ENCODE assay signal across 1 cellular context in the genomic region with DNA sequence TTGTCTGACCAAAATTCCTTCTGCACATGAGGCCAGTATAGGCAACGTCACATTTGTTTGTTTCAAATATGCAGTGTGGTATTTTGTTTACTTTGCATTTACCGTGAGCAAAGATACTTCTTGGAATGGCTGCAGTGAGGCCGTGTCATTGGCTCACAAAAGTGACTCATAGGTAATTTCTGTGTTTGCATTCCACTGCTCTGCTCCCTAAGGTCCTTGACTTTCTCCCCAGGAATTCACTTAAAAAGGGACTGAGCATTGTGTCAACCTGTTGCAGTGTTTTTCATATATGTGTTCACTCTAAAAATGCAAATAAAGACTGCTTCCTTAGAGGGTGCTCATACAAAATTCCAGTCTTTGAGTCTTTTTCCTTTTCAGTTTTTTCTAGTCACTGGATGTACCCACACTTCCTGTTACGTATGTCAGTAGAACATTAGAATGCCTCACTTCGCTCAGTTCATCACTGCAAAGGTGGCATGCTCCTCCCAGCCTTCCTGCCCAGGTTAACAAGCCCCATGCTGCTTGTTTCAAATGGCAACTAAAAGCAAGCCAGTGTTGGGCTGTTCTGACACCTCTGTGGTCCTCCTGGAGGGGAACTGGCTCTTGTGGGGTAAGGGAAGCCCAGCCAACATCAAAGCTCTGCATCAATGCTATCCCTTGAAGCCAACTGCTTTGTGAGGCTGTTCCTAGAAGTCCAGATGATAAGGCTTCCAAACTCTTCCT.
TF ChIP-seq lines count a peak whose summit lies in the region.

No MANE protein-coding gene starts in this region.

TF ChIP-seq in HepG2, 621 proteins besides CTCF, POLR2A, EP300 and RAD21 (continued from another document and continues in another):
- TF ChIP-seq, protein P1, sequence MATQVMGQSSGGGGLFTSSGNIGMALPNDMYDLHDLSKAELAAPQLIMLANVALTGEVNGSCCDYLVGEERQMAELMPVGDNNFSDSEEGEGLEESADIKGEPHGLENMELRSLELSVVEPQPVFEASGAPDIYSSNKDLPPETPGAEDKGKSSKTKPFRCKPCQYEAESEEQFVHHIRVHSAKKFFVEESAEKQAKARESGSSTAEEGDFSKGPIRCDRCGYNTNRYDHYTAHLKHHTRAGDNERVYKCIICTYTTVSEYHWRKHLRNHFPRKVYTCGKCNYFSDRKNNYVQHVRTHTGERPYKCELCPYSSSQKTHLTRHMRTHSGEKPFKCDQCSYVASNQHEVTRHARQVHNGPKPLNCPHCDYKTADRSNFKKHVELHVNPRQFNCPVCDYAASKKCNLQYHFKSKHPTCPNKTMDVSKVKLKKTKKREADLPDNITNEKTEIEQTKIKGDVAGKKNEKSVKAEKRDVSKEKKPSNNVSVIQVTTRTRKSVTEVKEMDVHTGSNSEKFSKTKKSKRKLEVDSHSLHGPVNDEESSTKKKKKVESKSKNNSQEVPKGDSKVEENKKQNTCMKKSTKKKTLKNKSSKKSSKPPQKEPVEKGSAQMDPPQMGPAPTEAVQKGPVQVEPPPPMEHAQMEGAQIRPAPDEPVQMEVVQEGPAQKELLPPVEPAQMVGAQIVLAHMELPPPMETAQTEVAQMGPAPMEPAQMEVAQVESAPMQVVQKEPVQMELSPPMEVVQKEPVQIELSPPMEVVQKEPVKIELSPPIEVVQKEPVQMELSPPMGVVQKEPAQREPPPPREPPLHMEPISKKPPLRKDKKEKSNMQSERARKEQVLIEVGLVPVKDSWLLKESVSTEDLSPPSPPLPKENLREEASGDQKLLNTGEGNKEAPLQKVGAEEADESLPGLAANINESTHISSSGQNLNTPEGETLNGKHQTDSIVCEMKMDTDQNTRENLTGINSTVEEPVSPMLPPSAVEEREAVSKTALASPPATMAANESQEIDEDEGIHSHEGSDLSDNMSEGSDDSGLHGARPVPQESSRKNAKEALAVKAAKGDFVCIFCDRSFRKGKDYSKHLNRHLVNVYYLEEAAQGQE (IDR thresholded peaks at IDR 0.05; ENCODE audit: borderline replicate concordance in 1 of 2, low read depth in 1 of 2, low read length in 2 of 2): peak in 1 of 2 experiments; percentile 44; a peak in 1 of 4 replicates
- no peak for TF ChIP-seq HOXA7 (CRISPR knock-in tag; IDR thresholded peaks at IDR 0.05)
- TF ChIP-seq ZSCAN29 (CRISPR knock-in tag; conservative IDR thresholded peaks at IDR 0.05): no peak
- TF ChIP-seq ZNF484 (CRISPR knock-in tag; IDR thresholded peaks at IDR 0.05; ENCODE audit: borderline replicate concordance, low read depth): no peak
- TF ChIP-seq ZNF292 (CRISPR knock-in tag; IDR thresholded peaks at IDR 0.05; ENCODE audit: borderline replicate concordance, low read depth): peak; percentile 47; the same call in 1 of the 2 replicates
- TF ChIP-seq, protein P2, sequence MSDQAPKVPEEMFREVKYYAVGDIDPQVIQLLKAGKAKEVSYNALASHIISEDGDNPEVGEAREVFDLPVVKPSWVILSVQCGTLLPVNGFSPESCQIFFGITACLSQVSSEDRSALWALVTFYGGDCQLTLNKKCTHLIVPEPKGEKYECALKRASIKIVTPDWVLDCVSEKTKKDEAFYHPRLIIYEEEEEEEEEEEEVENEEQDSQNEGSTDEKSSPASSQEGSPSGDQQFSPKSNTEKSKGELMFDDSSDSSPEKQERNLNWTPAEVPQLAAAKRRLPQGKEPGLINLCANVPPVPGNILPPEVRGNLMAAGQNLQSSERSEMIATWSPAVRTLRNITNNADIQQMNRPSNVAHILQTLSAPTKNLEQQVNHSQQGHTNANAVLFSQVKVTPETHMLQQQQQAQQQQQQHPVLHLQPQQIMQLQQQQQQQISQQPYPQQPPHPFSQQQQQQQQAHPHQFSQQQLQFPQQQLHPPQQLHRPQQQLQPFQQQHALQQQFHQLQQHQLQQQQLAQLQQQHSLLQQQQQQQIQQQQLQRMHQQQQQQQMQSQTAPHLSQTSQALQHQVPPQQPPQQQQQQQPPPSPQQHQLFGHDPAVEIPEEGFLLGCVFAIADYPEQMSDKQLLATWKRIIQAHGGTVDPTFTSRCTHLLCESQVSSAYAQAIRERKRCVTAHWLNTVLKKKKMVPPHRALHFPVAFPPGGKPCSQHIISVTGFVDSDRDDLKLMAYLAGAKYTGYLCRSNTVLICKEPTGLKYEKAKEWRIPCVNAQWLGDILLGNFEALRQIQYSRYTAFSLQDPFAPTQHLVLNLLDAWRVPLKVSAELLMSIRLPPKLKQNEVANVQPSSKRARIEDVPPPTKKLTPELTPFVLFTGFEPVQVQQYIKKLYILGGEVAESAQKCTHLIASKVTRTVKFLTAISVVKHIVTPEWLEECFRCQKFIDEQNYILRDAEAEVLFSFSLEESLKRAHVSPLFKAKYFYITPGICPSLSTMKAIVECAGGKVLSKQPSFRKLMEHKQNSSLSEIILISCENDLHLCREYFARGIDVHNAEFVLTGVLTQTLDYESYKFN (CRISPR knock-in tag; conservative IDR thresholded peaks at IDR 0.05): peak; percentile 95
- no peak for TF ChIP-seq MYC (CRISPR knock-in tag; IDR thresholded peaks at IDR 0.05; ENCODE audit: borderline replicate concordance)
- no peak for TF ChIP-seq ZNF564 (CRISPR knock-in tag; IDR thresholded peaks at IDR 0.05)
- no peak for TF ChIP-seq ZNF850 (CRISPR knock-in tag; conservative IDR thresholded peaks at IDR 0.05)
- peak; percentile 51; the same call in 1 of the 2 replicates for TF ChIP-seq TAF1 (CRISPR knock-in tag; IDR thresholded peaks at IDR 0.05)
- TF ChIP-seq, protein P3, sequence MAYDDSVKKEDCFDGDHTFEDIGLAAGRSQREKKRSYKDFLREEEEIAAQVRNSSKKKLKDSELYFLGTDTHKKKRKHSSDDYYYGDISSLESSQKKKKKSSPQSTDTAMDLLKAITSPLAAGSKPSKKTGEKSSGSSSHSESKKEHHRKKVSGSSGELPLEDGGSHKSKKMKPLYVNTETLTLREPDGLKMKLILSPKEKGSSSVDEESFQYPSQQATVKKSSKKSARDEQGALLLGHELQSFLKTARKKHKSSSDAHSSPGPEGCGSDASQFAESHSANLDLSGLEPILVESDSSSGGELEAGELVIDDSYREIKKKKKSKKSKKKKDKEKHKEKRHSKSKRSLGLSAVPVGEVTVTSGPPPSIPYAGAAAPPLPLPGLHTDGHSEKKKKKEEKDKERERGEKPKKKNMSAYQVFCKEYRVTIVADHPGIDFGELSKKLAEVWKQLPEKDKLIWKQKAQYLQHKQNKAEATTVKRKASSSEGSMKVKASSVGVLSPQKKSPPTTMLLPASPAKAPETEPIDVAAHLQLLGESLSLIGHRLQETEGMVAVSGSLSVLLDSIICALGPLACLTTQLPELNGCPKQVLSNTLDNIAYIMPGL (CRISPR knock-in tag; IDR thresholded peaks at IDR 0.05; ENCODE audit: borderline replicate concordance in 1 of 2, low read depth in 1 of 2): peak in 1 of 2 experiments; percentile 68; a peak in 1 of 4 replicates
- TF ChIP-seq ZNF558 (CRISPR knock-in tag; IDR thresholded peaks at IDR 0.05; ENCODE audit: borderline replicate concordance): no peak
- peak; percentile 63; the same call in 1 of the 2 replicates for TF ChIP-seq ERF (CRISPR knock-in tag; IDR thresholded peaks at IDR 0.05)
- TF ChIP-seq ZMYM2 (CRISPR knock-in tag; IDR thresholded peaks at IDR 0.05): no peak
- TF ChIP-seq, protein P4, sequence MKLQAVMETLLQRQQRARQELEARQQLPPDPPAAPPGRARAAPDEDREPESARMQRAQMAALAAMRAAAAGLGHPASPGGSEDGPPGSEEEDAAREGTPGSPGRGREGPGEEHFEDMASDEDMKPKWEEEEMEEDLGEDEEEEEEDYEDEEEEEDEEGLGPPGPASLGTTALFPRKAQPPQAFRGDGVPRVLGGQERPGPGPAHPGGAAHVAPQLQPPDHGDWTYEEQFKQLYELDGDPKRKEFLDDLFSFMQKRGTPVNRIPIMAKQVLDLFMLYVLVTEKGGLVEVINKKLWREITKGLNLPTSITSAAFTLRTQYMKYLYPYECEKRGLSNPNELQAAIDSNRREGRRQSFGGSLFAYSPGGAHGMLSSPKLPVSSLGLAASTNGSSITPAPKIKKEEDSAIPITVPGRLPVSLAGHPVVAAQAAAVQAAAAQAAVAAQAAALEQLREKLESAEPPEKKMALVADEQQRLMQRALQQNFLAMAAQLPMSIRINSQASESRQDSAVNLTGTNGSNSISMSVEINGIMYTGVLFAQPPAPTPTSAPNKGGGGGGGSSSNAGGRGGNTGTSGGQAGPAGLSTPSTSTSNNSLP (IDR thresholded peaks at IDR 0.05; ENCODE audit: low read depth, low read length): peak; percentile 64
- TF ChIP-seq RCOR2 (CRISPR knock-in tag; IDR thresholded peaks at IDR 0.05): peak; percentile 52; the same call in 1 of the 2 replicates
- TF ChIP-seq ZBTB21 (CRISPR knock-in tag; IDR thresholded peaks at IDR 0.05): peak; percentile 80
- peak; percentile 67 for TF ChIP-seq ZFP1 (CRISPR knock-in tag; IDR thresholded peaks at IDR 0.05)
- TF ChIP-seq, protein P5, sequence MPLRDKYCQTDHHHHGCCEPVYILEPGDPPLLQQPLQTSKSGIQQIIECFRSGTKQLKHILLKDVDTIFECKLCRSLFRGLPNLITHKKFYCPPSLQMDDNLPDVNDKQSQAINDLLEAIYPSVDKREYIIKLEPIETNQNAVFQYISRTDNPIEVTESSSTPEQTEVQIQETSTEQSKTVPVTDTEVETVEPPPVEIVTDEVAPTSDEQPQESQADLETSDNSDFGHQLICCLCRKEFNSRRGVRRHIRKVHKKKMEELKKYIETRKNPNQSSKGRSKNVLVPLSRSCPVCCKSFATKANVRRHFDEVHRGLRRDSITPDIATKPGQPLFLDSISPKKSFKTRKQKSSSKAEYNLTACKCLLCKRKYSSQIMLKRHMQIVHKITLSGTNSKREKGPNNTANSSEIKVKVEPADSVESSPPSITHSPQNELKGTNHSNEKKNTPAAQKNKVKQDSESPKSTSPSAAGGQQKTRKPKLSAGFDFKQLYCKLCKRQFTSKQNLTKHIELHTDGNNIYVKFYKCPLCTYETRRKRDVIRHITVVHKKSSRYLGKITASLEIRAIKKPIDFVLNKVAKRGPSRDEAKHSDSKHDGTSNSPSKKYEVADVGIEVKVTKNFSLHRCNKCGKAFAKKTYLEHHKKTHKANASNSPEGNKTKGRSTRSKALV (CRISPR knock-in tag; IDR thresholded peaks at IDR 0.05): peak; percentile 46; the same call in 1 of the 2 replicates
- TF ChIP-seq NFKBIZ (CRISPR knock-in tag; IDR thresholded peaks at IDR 0.05): peak; percentile 84
- TF ChIP-seq HDAC1 (CRISPR knock-in tag; IDR thresholded peaks at IDR 0.05): peak; percentile 65
- TF ChIP-seq NR1H2 (CRISPR knock-in tag; IDR thresholded peaks at IDR 0.05; ENCODE audit: borderline replicate concordance, low read depth): no peak
- TF ChIP-seq, protein P6, sequence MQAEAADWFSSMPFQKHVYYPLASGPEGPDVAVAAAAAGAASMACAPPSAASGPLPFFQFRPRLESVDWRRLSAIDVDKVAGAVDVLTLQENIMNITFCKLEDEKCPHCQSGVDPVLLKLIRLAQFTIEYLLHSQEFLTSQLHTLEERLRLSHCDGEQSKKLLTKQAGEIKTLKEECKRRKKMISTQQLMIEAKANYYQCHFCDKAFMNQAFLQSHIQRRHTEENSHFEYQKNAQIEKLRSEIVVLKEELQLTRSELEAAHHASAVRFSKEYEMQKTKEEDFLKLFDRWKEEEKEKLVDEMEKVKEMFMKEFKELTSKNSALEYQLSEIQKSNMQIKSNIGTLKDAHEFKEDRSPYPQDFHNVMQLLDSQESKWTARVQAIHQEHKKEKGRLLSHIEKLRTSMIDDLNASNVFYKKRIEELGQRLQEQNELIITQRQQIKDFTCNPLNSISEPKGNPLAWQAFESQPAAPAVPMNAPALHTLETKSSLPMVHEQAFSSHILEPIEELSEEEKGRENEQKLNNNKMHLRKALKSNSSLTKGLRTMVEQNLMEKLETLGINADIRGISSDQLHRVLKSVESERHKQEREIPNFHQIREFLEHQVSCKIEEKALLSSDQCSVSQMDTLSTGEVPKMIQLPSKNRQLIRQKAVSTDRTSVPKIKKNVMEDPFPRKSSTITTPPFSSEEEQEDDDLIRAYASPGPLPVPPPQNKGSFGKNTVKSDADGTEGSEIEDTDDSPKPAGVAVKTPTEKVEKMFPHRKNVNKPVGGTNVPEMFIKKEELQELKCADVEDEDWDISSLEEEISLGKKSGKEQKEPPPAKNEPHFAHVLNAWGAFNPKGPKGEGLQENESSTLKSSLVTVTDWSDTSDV (CRISPR knock-in tag; IDR thresholded peaks at IDR 0.05): no peak
- peak; percentile 80 for TF ChIP-seq PPARG (CRISPR knock-in tag; conservative IDR thresholded peaks at IDR 0.05)
- TF ChIP-seq CHD2 (IDR thresholded peaks at IDR 0.05; ENCODE audit: low read depth, low read length): no peak
- TF ChIP-seq RARA (CRISPR knock-in tag; IDR thresholded peaks at IDR 0.05): peak; percentile 86
- TF ChIP-seq POLR2G (IDR thresholded peaks at IDR 0.05; ENCODE audit: low read depth, low read length): no peak
- TF ChIP-seq ZSCAN22 (CRISPR knock-in tag; IDR thresholded peaks at IDR 0.05): no peak
- TF ChIP-seq ZNF781 (CRISPR knock-in tag; IDR thresholded peaks at IDR 0.05; ENCODE audit: borderline replicate concordance, not compliant biosample characterization): no peak
- TF ChIP-seq MAFK (conservative IDR thresholded peaks at IDR 0.05 in 1 of 2, IDR thresholded peaks at IDR 0.05 in 1 of 2; ENCODE audit: low read length in 2 of 2): peak; percentile 87 to 97
- peak; percentile 2 to 56; a peak in 1 of 4 replicates for TF ChIP-seq NR2F1 (CRISPR knock-in tag; IDR thresholded peaks at IDR 0.05)
- TF ChIP-seq MATR3 (CRISPR knock-in tag; IDR thresholded peaks at IDR 0.05): no peak
- TF ChIP-seq KLF16 (CRISPR knock-in tag; IDR thresholded peaks at IDR 0.05): peak in 1 of 2 experiments; percentile 76; a peak in 2 of 4 replicates
- TF ChIP-seq GABPB1 (CRISPR knock-in tag; IDR thresholded peaks at IDR 0.05): 0 out of 2 replicates have a peak, but pooled peaks have one; percentile 38
- TF ChIP-seq TBX2 (CRISPR knock-in tag; IDR thresholded peaks at IDR 0.05; ENCODE audit: borderline replicate concordance): peak; percentile 92
- TF ChIP-seq ZNF263 (CRISPR knock-in tag; IDR thresholded peaks at IDR 0.05): no peak
- TF ChIP-seq, protein P7, sequence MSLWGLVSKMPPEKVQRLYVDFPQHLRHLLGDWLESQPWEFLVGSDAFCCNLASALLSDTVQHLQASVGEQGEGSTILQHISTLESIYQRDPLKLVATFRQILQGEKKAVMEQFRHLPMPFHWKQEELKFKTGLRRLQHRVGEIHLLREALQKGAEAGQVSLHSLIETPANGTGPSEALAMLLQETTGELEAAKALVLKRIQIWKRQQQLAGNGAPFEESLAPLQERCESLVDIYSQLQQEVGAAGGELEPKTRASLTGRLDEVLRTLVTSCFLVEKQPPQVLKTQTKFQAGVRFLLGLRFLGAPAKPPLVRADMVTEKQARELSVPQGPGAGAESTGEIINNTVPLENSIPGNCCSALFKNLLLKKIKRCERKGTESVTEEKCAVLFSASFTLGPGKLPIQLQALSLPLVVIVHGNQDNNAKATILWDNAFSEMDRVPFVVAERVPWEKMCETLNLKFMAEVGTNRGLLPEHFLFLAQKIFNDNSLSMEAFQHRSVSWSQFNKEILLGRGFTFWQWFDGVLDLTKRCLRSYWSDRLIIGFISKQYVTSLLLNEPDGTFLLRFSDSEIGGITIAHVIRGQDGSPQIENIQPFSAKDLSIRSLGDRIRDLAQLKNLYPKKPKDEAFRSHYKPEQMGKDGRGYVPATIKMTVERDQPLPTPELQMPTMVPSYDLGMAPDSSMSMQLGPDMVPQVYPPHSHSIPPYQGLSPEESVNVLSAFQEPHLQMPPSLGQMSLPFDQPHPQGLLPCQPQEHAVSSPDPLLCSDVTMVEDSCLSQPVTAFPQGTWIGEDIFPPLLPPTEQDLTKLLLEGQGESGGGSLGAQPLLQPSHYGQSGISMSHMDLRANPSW (CRISPR knock-in tag; IDR thresholded peaks at IDR 0.05; ENCODE audit: borderline replicate concordance): 0 out of 2 replicates have a peak, but pooled peaks have one; percentile 43
- TF ChIP-seq ZNF562 (CRISPR knock-in tag; IDR thresholded peaks at IDR 0.05; ENCODE audit: borderline replicate concordance): no peak
- peak; percentile 56; the same call in 1 of the 2 replicates for TF ChIP-seq SMAD3 (CRISPR knock-in tag; IDR thresholded peaks at IDR 0.05)
- TF ChIP-seq GPN1 (CRISPR knock-in tag; IDR thresholded peaks at IDR 0.05; ENCODE audit: borderline replicate concordance): no peak
